8 cellular contexts compared by ENCODE assay signal in genomic region chr14:34875031-34875922, GRCh38. TPM values are rescaled to one million over a fixed set of nuclear protein-coding genes. Genes with fewer than 3 reads are reported as not detected.
DNase-seq lines count a peak whose midpoint lies in the region; ATAC-seq and TF ChIP-seq lines count a peak whose summit lies in the region.

Gene BAZ1A (minus strand): TSS chr14:34875360. CDS start chr14:34874604, 756 bp downstream.

- DNase-seq in AG08396 (ENCODE audit: low spot score) (peak; percentile 86), NCI-H2227 (lab: John Stamatoyannopoulos, UW; ENCODE audit: unreplicated experiment) (peak; percentile 84), cerebellum (ENCODE audit: low spot score) (peak; percentile 40), islet precursor cell (peak; percentile 91)
- peak; percentile 37 for DNase-seq in stimulated activated CD4-positive, alpha-beta T cell treated with anti-CD3 and anti-CD28 coated beads, Interleukin-12 subunit alpha, Interleukin-12 subunit beta, amount 100 ng/mL, for 4 hours

- no peak for TF ChIP-seq CTCF in VCaP (conservative IDR thresholded peaks at IDR 0.05)

- ATAC-seq in GM18909 (IDR thresholded peaks at IDR 0.05; ENCODE audit: poor library complexity, unreplicated experiment): peak; percentile 44
- peak; percentile 31 for ATAC-seq in HG03159 (IDR thresholded peaks at IDR 0.05; ENCODE audit: unreplicated experiment)

- peak within 1 kb of the TSS; percentile 96 for H3K27ac ChIP-seq in VCaP

RNA-seq across cellular contexts. Expression of gene BAZ1A, which starts in this region (rescaled TPM):
- 30.9 TPM for total RNA-seq in cerebellum

Comparison
In these comparisons a context has a peak if more than half of its experiments do, and no peak if none do; other contexts are left out.
1. Peak in every context shown above with its lines: DNase-seq, ATAC-seq and H3K27ac ChIP-seq.
2. DNase-seq: peak in every context shown above with its lines; median percentile 91 in islet precursor cell; 86 in AG08396; 84 in NCI-H2227; 40 in cerebellum; 37 in stimulated activated CD4-positive, alpha-beta T cell treated with anti-CD3 and anti-CD28 coated beads, Interleukin-12 subunit alpha, Interleukin-12 subunit beta, amount 100 ng/mL, for 4 hours.